ENCODE assay signal across 8 cellular contexts in genomic region chr19:16445238-16446107, GRCh38. TPM values are rescaled to one million over a fixed set of nuclear protein-coding genes. Genes with fewer than 3 reads are reported as not detected.
A peak's percentile ranks its signal among the peaks of the same experiment; 100 is the strongest.
DNase-seq lines count a peak whose midpoint lies in the region; ATAC-seq and TF ChIP-seq lines count a peak whose summit lies in the region.

No MANE protein-coding gene starts in this region.

- H3K4me3 ChIP-seq in fibroblast of mammary gland (ENCODE audit: control insufficient read depth, low read depth, low read length): no peak overlapping the region

- TF ChIP-seq CTCF in fibroblast of mammary gland (conservative IDR thresholded peaks at IDR 0.05; ENCODE audit: control insufficient read depth, insufficient read depth, low read depth, low read length): no peak

- DNase-seq in COLO668 (lab: John Stamatoyannopoulos, UW; ENCODE audit: unreplicated experiment): peak; percentile 55
- DNase-seq in NCI-H146 treated with DMSO at 0.1 percent for 48 hours (lab: John Stamatoyannopoulos, UW; ENCODE audit: unreplicated experiment): peak; percentile 30
- peak; percentile 78 for DNase-seq in fibroblast of mammary gland (ENCODE audit: low read depth)
- DNase-seq in NCI-H1436 treated with DMSO at 0.1 percent for 48 hours (lab: John Stamatoyannopoulos, UW): no peak
- no peak for DNase-seq in NCI-H226
- DNase-seq in middle frontal gyrus (ENCODE audit: extremely low spot score, low spot score): no peak
- no peak for DNase-seq in ureter (ENCODE audit: low spot score)

- ATAC-seq in GM21390 (IDR thresholded peaks at IDR 0.05; ENCODE audit: unreplicated experiment): peak; percentile 23

RNA-seq across cellular contexts. Expression of gene EPS15L1, which starts 26.3 kb away (rescaled TPM):
- total RNA-seq in ureter: 51.9 TPM

RNA-seq across cellular contexts. Expression of gene CALR3, which starts 50.5 kb away (rescaled TPM):
- not detected for total RNA-seq in ureter

RNA-seq across cellular contexts. Expression of gene C19orf44, which starts 50.7 kb away (rescaled TPM):
- 5.2 TPM for total RNA-seq in ureter

Comparison
In these comparisons a context has a peak if more than half of its experiments do, and no peak if none do; other contexts are left out.
1. DNase-seq: peak in COLO668 (single experiment), NCI-H146 treated with DMSO at 0.1 percent for 48 hours (single experiment) and fibroblast of mammary gland (single experiment); none in NCI-H1436 treated with DMSO at 0.1 percent for 48 hours (single experiment), NCI-H226 (single experiment), middle frontal gyrus (single experiment) and ureter (single experiment).